Comparison of ENCODE assay signal across 8 cellular contexts in the genomic region with DNA sequence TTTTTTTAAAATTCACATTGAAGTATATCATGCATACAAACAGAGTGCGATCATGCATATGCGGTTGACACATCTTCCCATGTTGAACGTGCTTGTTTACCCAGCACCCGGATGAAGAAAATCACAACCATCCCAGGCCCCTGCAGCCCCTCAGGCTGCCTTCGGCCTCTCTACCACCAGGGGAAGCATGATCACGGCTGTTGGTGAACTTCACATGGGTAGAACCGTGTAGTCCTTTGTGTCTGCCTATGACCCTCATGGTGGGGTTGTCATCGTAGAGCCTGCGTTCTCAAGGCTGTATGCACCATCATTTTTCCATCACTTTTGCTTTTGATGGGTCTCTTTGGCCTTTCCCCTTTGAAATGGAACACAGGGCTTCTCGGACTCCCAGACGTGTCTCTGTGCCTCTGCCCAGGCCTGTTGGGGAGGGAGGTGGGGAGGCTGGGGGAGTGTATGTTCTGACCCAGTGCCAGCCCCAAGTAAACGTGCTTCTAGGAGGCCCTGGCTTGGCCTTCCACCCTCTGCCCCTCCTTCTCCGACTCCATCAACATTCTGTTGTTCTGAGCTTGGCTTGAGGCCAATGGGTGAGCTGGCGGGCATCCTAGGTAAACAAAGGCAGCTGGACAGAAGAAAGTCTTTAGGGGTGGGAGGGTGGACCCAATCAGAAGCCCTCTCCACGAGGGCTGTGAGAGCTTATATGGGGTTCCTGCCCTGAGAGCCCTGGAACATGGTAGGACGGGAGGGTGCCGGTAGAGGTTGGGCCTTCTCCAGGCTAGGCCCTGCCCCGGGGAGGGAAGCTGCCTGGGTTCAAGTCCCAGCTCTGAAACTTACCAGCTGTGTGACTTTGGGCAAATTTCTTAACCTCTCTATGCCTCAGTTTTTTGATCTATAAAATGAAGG. TPM values are rescaled to one million over a fixed set of nuclear protein-coding genes. Genes with fewer than 3 reads are reported as not detected.
A peak's percentile ranks its signal among the peaks of the same experiment; 100 is the strongest.
DNase-seq lines count a peak whose midpoint lies in the region; ATAC-seq and TF ChIP-seq lines count a peak whose summit lies in the region.

No MANE protein-coding gene starts in this region.

- POLR2A ChIA-PET in PC-3 (lab: Charles Lee; ENCODE audit: unreplicated experiment), result no interaction called here

- no peak overlapping the region for H4K8ac ChIP-seq in H9 (replicated peaks; ENCODE audit: insufficient read length, low read depth, low read length)

- ATAC-seq in PC-3 (no peak), psoas muscle (no peak), GM18517 (IDR thresholded peaks at IDR 0.05; ENCODE audit: unreplicated experiment) (no peak), GM18907 (IDR thresholded peaks at IDR 0.05; ENCODE audit: unreplicated experiment) (no peak)

- H2BK20ac ChIP-seq in H9 (ENCODE audit: low read depth, low read length, poor library complexity, severe bottlenecking), result no peak overlapping the region

- H4K91ac ChIP-seq in H9 (ENCODE audit: insufficient read length, low read depth, low read length), result no peak overlapping the region

- no peak overlapping the region for H3T11ph ChIP-seq in H9 (ENCODE audit: low read length)

- H4K20me1 ChIP-seq in H9 (ENCODE audit: control insufficient read depth, insufficient read depth, insufficient read length) (no peaks in the 10 kb centered on the region), PC-3 (ENCODE audit: low read length) (no peaks in the 10 kb centered on the region)

- H3K9me3 Mint-ChIP-seq in H9, result no peaks in the 10 kb centered on the region

- no peak overlapping the region for H2BK120ac ChIP-seq in H9 (ENCODE audit: low read depth, low read length, poor library complexity, severe bottlenecking)

- no peak overlapping the region for H3K56ac ChIP-seq in H9 (ENCODE audit: insufficient read length, low read depth, low read length)

- H3K27ac ChIP-seq in H9 (ENCODE audit: insufficient read length, low read depth, low read length) (no peak overlapping the region), PC-3 (ENCODE audit: low read length) (no peak overlapping the region), psoas muscle (peak overlapping the region; percentile 66)

- intact Hi-C loops in PC-3 (cut with micrococcal nuclease) (no loop called here), psoas muscle (cut with DNase I) (no loop called here)

- H3K4me2 ChIP-seq in H9 (ENCODE audit: insufficient read depth, insufficient read length, low read length), result no peak overlapping the region
- H3K4me2 ChIP-seq in PC-3 (ENCODE audit: low read length), result no peak overlapping the region

- H3K4me1 ChIP-seq in H9 (ENCODE audit: insufficient read depth, low read length), result no peaks in the 10 kb centered on the region; the same call in 1 of the 2 replicates
- H3K4me1 ChIP-seq in PC-3 (ENCODE audit: insufficient read depth, low read length), result peaks cover 40% of the 10 kb centered on the region
- peaks cover 18% of the 10 kb centered on the region for H3K4me1 ChIP-seq in psoas muscle

- H3K79me1 ChIP-seq in H9 (ENCODE audit: insufficient read depth, low read depth, low read length, poor library complexity, severe bottlenecking), result no peaks in the 10 kb centered on the region

- H3K14ac ChIP-seq in H9 (ENCODE audit: insufficient read depth, low read length), result no peak overlapping the region

- H3K23ac ChIP-seq in H9 (ENCODE audit: insufficient read length, low read depth, low read length), result no peak overlapping the region

- H3K27me3 ChIP-seq in H9 (ENCODE audit: insufficient read depth, low read length) (no peaks in the 10 kb centered on the region), PC-3 (ENCODE audit: low read length) (no peaks in the 10 kb centered on the region), psoas muscle (ENCODE audit: insufficient read depth in 3 of 3, low read length in 2 of 3) (no peaks in the 10 kb centered on the region)

- H3K36me3 ChIP-seq in PC-3 (ENCODE audit: low read depth, low read length) (peaks cover 10% of the 10 kb centered on the region), psoas muscle (ENCODE audit: insufficient read depth in 1 of 2, low read depth in 1 of 2) (peaks cover 0 to 7% of the 10 kb centered on the region in 2 donors)

- no peak overlapping the region for H2BK12ac ChIP-seq in H9 (ENCODE audit: insufficient read length, low read depth, low read length)

- H3K27ac Mint-ChIP-seq in H9, result peak overlapping the region in 1 of 3 experiments; percentile 16; a peak in 1 of 7 replicates

- peaks cover 5 to 6% of the 10 kb centered on the region in 2 experiments; a peak in 2 of 4 replicates for H3K4me1 Mint-ChIP-seq in H9

- 0 out of 3 replicates have a peak, but pooled peaks have one; percentile 25 for TF ChIP-seq CTCF in H9 (conservative IDR thresholded peaks at IDR 0.05)
- TF ChIP-seq CTCF in PC-3 (conservative IDR thresholded peaks at IDR 0.05; ENCODE audit: low read depth, low read length), result no peak
- no peak for TF ChIP-seq CTCF in psoas muscle (IDR thresholded peaks at IDR 0.05)

- H3K4me3 ChIP-seq in PC-3 (ENCODE audit: low read length) (no peak overlapping the region), psoas muscle (no peak overlapping the region)

- no peaks in the 10 kb centered on the region for H3K9me3 ChIP-seq in H9 (ENCODE audit: control insufficient read depth, low read depth, low read length)
- no peaks in the 10 kb centered on the region for H3K9me3 ChIP-seq in PC-3 (ENCODE audit: low read length)
- no peaks in the 10 kb centered on the region for H3K9me3 ChIP-seq in psoas muscle

- no peak overlapping the region for H3K18ac ChIP-seq in H9 (ENCODE audit: insufficient read length, low read depth, low read length)

- no peak overlapping the region for H3K4ac ChIP-seq in H9 (ENCODE audit: low read depth, low read length)

- no peak overlapping the region for H2AK5ac ChIP-seq in H9 (ENCODE audit: insufficient read length, low read length)

- H3K79me2 ChIP-seq in H9 (ENCODE audit: insufficient read depth, low read length) (no peaks in the 10 kb centered on the region), PC-3 (ENCODE audit: low read length) (no peaks in the 10 kb centered on the region)

- H3K27me3 Mint-ChIP-seq in H9 (ENCODE audit: low read depth), result no peaks in the 10 kb centered on the region; the same call in 1 of the 2 replicates

- H3K9ac ChIP-seq in H9 (ENCODE audit: extremely low read depth, insufficient read length, low read length) (no peak overlapping the region), PC-3 (ENCODE audit: low read length) (no peak overlapping the region)

- H2BK15ac ChIP-seq in H9 (ENCODE audit: low read depth, low read length), result no peak overlapping the region

- H2BK5ac ChIP-seq in H9 (ENCODE audit: insufficient read length, low read length), result no peak overlapping the region

- H3K4me3 Mint-ChIP-seq in H9, result no peak overlapping the region

- BruUV-seq in PC-3 (replicated peaks; lab: Mats Ljungman, UMichigan), result no TSS peak

- H3K36me3 Mint-ChIP-seq in H9 (ENCODE audit: insufficient read depth in 1 of 3, low read depth in 3 of 3), result no peaks in the 10 kb centered on the region

- H3K23me2 ChIP-seq in H9 (ENCODE audit: insufficient read length, low read depth, low read length, poor library complexity, severe bottlenecking), result no peaks in the 10 kb centered on the region

- no peak for DNase-seq in H9
- DNase-seq in PC-3, result peak; percentile 64
- DNase-seq in fibroblast of peridontal ligament (ENCODE audit: extremely low read depth), result peak; percentile 55
- peak in 1 of 2 donors; percentile 47 for DNase-seq in psoas muscle
- no peak for DNase-seq in midbrain (lab: John Stamatoyannopoulos, UW)
- no peak for DNase-seq in AG08396 (ENCODE audit: low spot score)

- H2AFZ ChIP-seq in H9 (ENCODE audit: low read length) (no peak overlapping the region), PC-3 (ENCODE audit: low read length) (no peak overlapping the region)

- WGBS in H9 (ENCODE audit: extremely low coverage, insufficient read length, low lambda C conversion rate), result no CpG with 5 or more reads among the region's 18 CpGs
- WGBS in psoas muscle, 3 donors, result 79% methylated on average over 18 of the region's 18 CpGs

- no peaks in the 10 kb centered on the region for H3K9me2 ChIP-seq in PC-3 (replicated peaks; ENCODE audit: low read length)

- H3F3A ChIP-seq in PC-3 (ENCODE audit: low read length, unreplicated experiment), result peaks cover 17% of the 10 kb centered on the region

- CTCF ChIA-PET in PC-3 (lab: Charles Lee), result no interaction called here

- no peak overlapping the region for H4K5ac ChIP-seq in H9 (ENCODE audit: insufficient read length, low read depth, low read length)

RNA-seq across cellular contexts. Expression of a gene that starts 39.7 kb away (rescaled TPM):
- 1.1 and 1.4 TPM in 2 replicates for total RNA-seq in H9 (2021)
- 583 and 773 TPM in 2 replicates for total RNA-seq in PC-3 (2014; rRNA removed)
- 100 to 1,000 TPM in 3 of 4 donors, 10 to 100 TPM in 1; 38.0 to 235 (median 134) TPM for total RNA-seq in psoas muscle
- polyA plus RNA-seq in psoas muscle, result 100 to 1,000 TPM in 1 of 3 donors, 10 to 100 TPM in 2; 23.6 to 168 (median 57.4) TPM

Comparison
In these comparisons a context has a peak if more than half of its experiments do, and no peak if none do; other contexts are left out.
1. DNase-seq: peak in PC-3 (single experiment) and fibroblast of peridontal ligament (single experiment); none in H9 (single experiment), midbrain (single experiment) and AG08396 (single experiment).
2. RNA of a gene that starts 39.7 kb away (total RNA-seq): 583 to 773 TPM in PC-3 and 38.0 to 235 TPM in psoas muscle; 1.1 to 1.4 TPM in H9; every median in the first group is over 10 times any median in the second.